Comparison of ENCODE assay signal across 15 cellular contexts in genomic region chr12:107236824-107237467, GRCh38.
DNase-seq lines count a peak whose midpoint lies in the region; ATAC-seq, FAIRE-seq and TF ChIP-seq lines count a peak whose summit lies in the region.
"Had no signal": no experiment of that assay in that cellular context is flagged by ENCODE, and none has a peak within 500 bp of the region (broad histone marks: within the 10 kb centered on the region; RNA-seq: fewer than 3 reads in every experiment).

No MANE protein-coding gene starts in this region.

- peaks cover 17% of the 10 kb centered on the region for H3K4me1 Mint-ChIP-seq in activated CD4-positive, alpha-beta T cell treated with anti-CD3 and anti-CD28 coated beads for 36 hours
- peaks cover 11% of the 10 kb centered on the region for H3K4me1 Mint-ChIP-seq in activated CD4-positive, alpha-beta T cell treated with anti-CD3 and anti-CD28 coated beads, Interleukin-2, amount 10 ng/mL, durations not matched to agents 24 days and 14 days

- H3K9me3 ChIP-seq in H1 (ENCODE audit: insufficient read depth in 2 of 2, low read depth in 1 of 2, low read length in 1 of 2) = no peaks in the 10 kb centered on the region
- H3K9me3 ChIP-seq in smooth muscle cell (replicated peaks; ENCODE audit: low read depth) = no peaks in the 10 kb centered on the region
- no peaks in the 10 kb centered on the region for H3K9me3 ChIP-seq in upper lobe of right lung
- H3K9me3 ChIP-seq: stomach had no signal

- H3K27ac ChIP-seq in H1 (ENCODE audit: low read depth, low read length) (no peak overlapping the region), smooth muscle cell (ENCODE audit: low read depth) (no peak overlapping the region), upper lobe of right lung (no peak overlapping the region)
- H3K27ac ChIP-seq: stomach had no signal

- H4K8ac ChIP-seq in H1 (ENCODE audit: extremely low read depth, insufficient read depth, low read length) = no peak overlapping the region

- no peak overlapping the region for H2BK120ac ChIP-seq in H1 (replicated peaks; ENCODE audit: low read depth, low read length)

- H3K36me3 Mint-ChIP-seq in activated CD4-positive, alpha-beta T cell treated with anti-CD3 and anti-CD28 coated beads for 36 hours (ENCODE audit: low read depth) = no peaks in the 10 kb centered on the region
- H3K36me3 Mint-ChIP-seq in activated CD4-positive, alpha-beta T cell treated with anti-CD3 and anti-CD28 coated beads, Interleukin-2, amount 10 ng/mL, durations not matched to agents 24 days and 14 days (ENCODE audit: low read depth) = no peaks in the 10 kb centered on the region

- H3K18ac ChIP-seq in H1 (ENCODE audit: extremely low read depth, low read length) = no peak overlapping the region

- TF ChIP-seq CTCF in H1 (IDR thresholded peaks at IDR 0.05; ENCODE audit: control extremely low read depth in 1 of 3, insufficient read depth in 1 of 3, low read depth in 1 of 3, low read length in 3 of 3) = no peak
- TF ChIP-seq CTCF in smooth muscle cell (IDR thresholded peaks at IDR 0.05; ENCODE audit: borderline replicate concordance, insufficient read depth, poor library complexity, severe bottlenecking) = no peak
- no peak for TF ChIP-seq CTCF in upper lobe of right lung (IDR thresholded peaks at IDR 0.05)

- H3K79me2 ChIP-seq in H1 (ENCODE audit: control insufficient read depth in 1 of 2, insufficient read depth in 2 of 2, low read length in 2 of 2) = no peaks in the 10 kb centered on the region
- no peaks in the 10 kb centered on the region for H3K79me2 ChIP-seq in smooth muscle cell (ENCODE audit: low read depth)

- H3K14ac ChIP-seq in H1 (ENCODE audit: insufficient read length) = no peak overlapping the region

- H3K23me2 ChIP-seq in H1 (ENCODE audit: low read depth, low read length) = no peaks in the 10 kb centered on the region

- H3K4ac ChIP-seq in H1 (replicated peaks; ENCODE audit: insufficient read length, low read depth, low read length) = no peak overlapping the region

- H3K4me1 ChIP-seq in H1 (replicated peaks in 1 of 4; ENCODE audit: control insufficient read depth in 3 of 4, insufficient read depth in 4 of 4, low read length in 3 of 4) (no peaks in the 10 kb centered on the region), smooth muscle cell (ENCODE audit: low read depth) (no peaks in the 10 kb centered on the region), upper lobe of right lung (no peaks in the 10 kb centered on the region)

- POLR2A ChIA-PET in activated CD4-positive, alpha-beta T cell treated with anti-CD3 and anti-CD28 coated beads for 36 hours (lab: Charles Lee) = no interaction called here
- POLR2A ChIA-PET in H1 (lab: Charles Lee; ENCODE audit: partially characterized antibody) = no interaction called here

- H2BK12ac ChIP-seq in H1 (ENCODE audit: low read depth, low read length) = no peak overlapping the region

- no peak overlapping the region for H3K4me3 Mint-ChIP-seq in activated CD4-positive, alpha-beta T cell treated with anti-CD3 and anti-CD28 coated beads for 36 hours
- H3K4me3 Mint-ChIP-seq in activated CD4-positive, alpha-beta T cell treated with anti-CD3 and anti-CD28 coated beads, Interleukin-2, amount 10 ng/mL, durations not matched to agents 24 days and 14 days = no peak overlapping the region
- H3K4me3 Mint-ChIP-seq: dendritic cell treated with granulocyte-macrophage colony-stimulating factor and Interleukin-4, amounts not matched to agents 40 ng/mL and 50 ng/mL, for 4 days; H9 had no signal

- no peak overlapping the region for H3K27ac Mint-ChIP-seq in activated CD4-positive, alpha-beta T cell treated with anti-CD3 and anti-CD28 coated beads for 36 hours
- no peak overlapping the region for H3K27ac Mint-ChIP-seq in activated CD4-positive, alpha-beta T cell treated with anti-CD3 and anti-CD28 coated beads, Interleukin-2, amount 10 ng/mL, durations not matched to agents 24 days and 14 days
- H3K27ac Mint-ChIP-seq: dendritic cell treated with granulocyte-macrophage colony-stimulating factor and Interleukin-4, amounts not matched to agents 40 ng/mL and 50 ng/mL, for 4 days; H9 had no signal

- H3K23ac ChIP-seq in H1 (ENCODE audit: insufficient read length) = no peak overlapping the region

- H3K27me3 ChIP-seq in H1 (replicated peaks in 1 of 4; ENCODE audit: control insufficient read depth in 3 of 4, extremely low read depth in 1 of 4, insufficient read depth in 3 of 4, low read length in 3 of 4) (no peaks in the 10 kb centered on the region), smooth muscle cell (ENCODE audit: low read depth) (peaks cover 2% of the 10 kb centered on the region), upper lobe of right lung (peaks cover 6% of the 10 kb centered on the region)

- no peak overlapping the region for H2AK5ac ChIP-seq in H1 (ENCODE audit: low read depth, low read length)

- no peak overlapping the region for H2BK20ac ChIP-seq in H1 (ENCODE audit: low read length)

- TF ChIP-seq RAD21 in H1 (IDR thresholded peaks at IDR 0.05 in 1 of 2, conservative IDR thresholded peaks at IDR 0.05 in 1 of 2; ENCODE audit: low read depth in 2 of 2, low read length in 2 of 2) = no peak

- H4K5ac ChIP-seq in H1 (ENCODE audit: insufficient read length, low read depth, low read length) = no peak overlapping the region

- no peak overlapping the region for H2BK5ac ChIP-seq in H1 (ENCODE audit: low read depth, low read length)

- no peaks in the 10 kb centered on the region for H3K79me1 ChIP-seq in H1 (ENCODE audit: low read depth, low read length)

- DNase-seq in activated CD4-positive, alpha-beta T cell treated with anti-CD3 and anti-CD28 coated beads for 36 hours = no peak
- DNase-seq in activated CD4-positive, alpha-beta T cell treated with anti-CD3 and anti-CD28 coated beads for 4 hours = no peak
- DNase-seq in RCC 7860 (ENCODE audit: low spot score) = peak; percentile 24
- DNase-seq in H1 (ENCODE audit: low read depth in 1 of 2, low spot score in 2 of 2) = no peak
- no peak for DNase-seq in smooth muscle cell (lab: John Stamatoyannopoulos, UW; ENCODE audit: unreplicated experiment)
- no peak for DNase-seq in effector CD8-positive, alpha-beta T cell (lab: John Stamatoyannopoulos, UW)
- no peak for DNase-seq in upper lobe of right lung
- DNase-seq in activated CD4-positive, alpha-beta T cell treated with anti-CD3 and anti-CD28 coated beads, Interleukin-2, amount 10 ng/mL, durations not matched to agents 24 days and 14 days = no peak
- DNase-seq: amniotic stem cell, H9, NCI-H1930, stomach had no signal

- peak; percentile 39 for ATAC-seq in activated CD4-positive, alpha-beta T cell treated with anti-CD3 and anti-CD28 coated beads for 36 hours
- no peak for ATAC-seq in upper lobe of right lung

- TF ChIP-seq POLR2A in H1 (IDR thresholded peaks at IDR 0.05; ENCODE audit: control extremely low read depth in 1 of 2, low read depth in 2 of 2, low read length in 2 of 2) = no peak

- intact Hi-C loops in activated CD4-positive, alpha-beta T cell treated with anti-CD3 and anti-CD28 coated beads for 36 hours (cut with DNase I, micrococcal nuclease) = no loop called here
- intact Hi-C loops in upper lobe of right lung (cut with DNase I) = no loop called here
- intact Hi-C loops in activated CD4-positive, alpha-beta T cell treated with anti-CD3 and anti-CD28 coated beads, Interleukin-2, amount 10 ng/mL, durations not matched to agents 24 days and 14 days (cut with micrococcal nuclease) = no loop called here

- no peaks in the 10 kb centered on the region for H3K36me3 ChIP-seq in H1 (ENCODE audit: control insufficient read depth in 2 of 4, insufficient read depth in 4 of 4, low read length in 3 of 4)
- H3K36me3 ChIP-seq in smooth muscle cell (ENCODE audit: low read depth) = no peaks in the 10 kb centered on the region
- H3K36me3 ChIP-seq in upper lobe of right lung = no peaks in the 10 kb centered on the region
- H3K36me3 ChIP-seq: stomach had no signal

- TF ChIP-seq EP300 in H1 (IDR thresholded peaks at IDR 0.05; ENCODE audit: borderline replicate concordance in 1 of 2, low read depth in 2 of 2, low read length in 2 of 2) = no peak

- H3K9ac ChIP-seq in H1 (replicated peaks in 1 of 4; ENCODE audit: extremely low read depth in 1 of 4, low read depth in 3 of 4, low read length in 3 of 4) (no peak overlapping the region), smooth muscle cell (ENCODE audit: low read depth) (no peak overlapping the region)

- H2AFZ ChIP-seq in H1 (ENCODE audit: low read length) = 0 out of 2 replicates have a peak overlapping the region, but pooled peaks have one; percentile 77
- no peak overlapping the region for H2AFZ ChIP-seq in smooth muscle cell (ENCODE audit: low read depth)

- H3K56ac ChIP-seq in H1 (replicated peaks; ENCODE audit: insufficient read length, low read depth, low read length) = no peak overlapping the region

- H3F3A ChIP-seq in smooth muscle cell (ENCODE audit: low read depth) = no peaks in the 10 kb centered on the region

- H3K27me3 Mint-ChIP-seq in activated CD4-positive, alpha-beta T cell treated with anti-CD3 and anti-CD28 coated beads for 36 hours = peaks cover 4% of the 10 kb centered on the region
- peaks cover 5% of the 10 kb centered on the region for H3K27me3 Mint-ChIP-seq in activated CD4-positive, alpha-beta T cell treated with anti-CD3 and anti-CD28 coated beads, Interleukin-2, amount 10 ng/mL, durations not matched to agents 24 days and 14 days
- H3K27me3 Mint-ChIP-seq: dendritic cell treated with granulocyte-macrophage colony-stimulating factor and Interleukin-4, amounts not matched to agents 40 ng/mL and 50 ng/mL, for 4 days had no signal

- H3K9me3 Mint-ChIP-seq in activated CD4-positive, alpha-beta T cell treated with anti-CD3 and anti-CD28 coated beads for 36 hours (ENCODE audit: low read depth) = no peaks in the 10 kb centered on the region
- H3K9me3 Mint-ChIP-seq in activated CD4-positive, alpha-beta T cell treated with anti-CD3 and anti-CD28 coated beads, Interleukin-2, amount 10 ng/mL, durations not matched to agents 24 days and 14 days = no peaks in the 10 kb centered on the region
- H3K9me3 Mint-ChIP-seq: dendritic cell treated with granulocyte-macrophage colony-stimulating factor and Interleukin-4, amounts not matched to agents 40 ng/mL and 50 ng/mL, for 4 days; H9 had no signal

- H4K20me1 ChIP-seq in H1 (replicated peaks in 1 of 2; ENCODE audit: control insufficient read depth in 1 of 2, insufficient read depth in 2 of 2, low read length in 2 of 2) (no peaks in the 10 kb centered on the region), smooth muscle cell (ENCODE audit: low read depth) (no peaks in the 10 kb centered on the region)

- FAIRE-seq in RCC 7860 (lab: Jason Lieb, UNC) (no peak), H1 (lab: Jason Lieb, UNC) (no peak)
- FAIRE-seq: D721Med had no signal

- H3K4me3 ChIP-seq in H1 (ENCODE audit: extremely low read depth in 1 of 4, insufficient read depth in 2 of 4, low read depth in 3 of 4, low read length in 4 of 4) (no peak overlapping the region), smooth muscle cell (no peak overlapping the region), upper lobe of right lung (no peak overlapping the region)
- H3K4me3 ChIP-seq: skin epidermis, stomach had no signal

- H3K4me2 ChIP-seq in H1 (ENCODE audit: insufficient read depth in 1 of 2, low read depth in 2 of 2, low read length in 2 of 2) (no peak overlapping the region), smooth muscle cell (peak overlapping the region; percentile 10)

- no peak overlapping the region for H4K91ac ChIP-seq in H1 (replicated peaks; ENCODE audit: insufficient read length, low read length)

- WGBS in H1 (ENCODE audit: extremely low coverage in 1 of 2, insufficient coverage in 1 of 2, insufficient read length in 1 of 2, insufficient replicate concordance in 2 of 2, low coverage in 1 of 2, low lambda C conversion rate in 2 of 2, missing lambda C conversion rate in 1 of 2), 2 experiments = 65% methylated on average over 5 of the region's 5 CpGs; no CpG with 5 or more reads in 1 of the 2 experiments
- 46% methylated on average over 5 of the region's 5 CpGs for WGBS in smooth muscle cell (ENCODE audit: low lambda C conversion rate)

- no peak overlapping the region for H2BK15ac ChIP-seq in H1 (ENCODE audit: low read length)

- CTCF ChIA-PET in activated CD4-positive, alpha-beta T cell treated with anti-CD3 and anti-CD28 coated beads for 36 hours (lab: Charles Lee) = interaction anchor here (0.7 to 1.6 kb wide), 3 partner anchors 17 to 371 kb away, joined by 3 to 4 read pairs (median 3); no protein-coding TSS in a partner anchor
- CTCF ChIA-PET in H1 (lab: Charles Lee; ENCODE audit: partially characterized antibody) = interaction anchor here (0.9 to 1.8 kb wide), 6 partner anchors 9 to 103 kb away, joined by 3 to 5 read pairs (median 3); no protein-coding TSS in a partner anchor
